In the genomic region with DNA sequence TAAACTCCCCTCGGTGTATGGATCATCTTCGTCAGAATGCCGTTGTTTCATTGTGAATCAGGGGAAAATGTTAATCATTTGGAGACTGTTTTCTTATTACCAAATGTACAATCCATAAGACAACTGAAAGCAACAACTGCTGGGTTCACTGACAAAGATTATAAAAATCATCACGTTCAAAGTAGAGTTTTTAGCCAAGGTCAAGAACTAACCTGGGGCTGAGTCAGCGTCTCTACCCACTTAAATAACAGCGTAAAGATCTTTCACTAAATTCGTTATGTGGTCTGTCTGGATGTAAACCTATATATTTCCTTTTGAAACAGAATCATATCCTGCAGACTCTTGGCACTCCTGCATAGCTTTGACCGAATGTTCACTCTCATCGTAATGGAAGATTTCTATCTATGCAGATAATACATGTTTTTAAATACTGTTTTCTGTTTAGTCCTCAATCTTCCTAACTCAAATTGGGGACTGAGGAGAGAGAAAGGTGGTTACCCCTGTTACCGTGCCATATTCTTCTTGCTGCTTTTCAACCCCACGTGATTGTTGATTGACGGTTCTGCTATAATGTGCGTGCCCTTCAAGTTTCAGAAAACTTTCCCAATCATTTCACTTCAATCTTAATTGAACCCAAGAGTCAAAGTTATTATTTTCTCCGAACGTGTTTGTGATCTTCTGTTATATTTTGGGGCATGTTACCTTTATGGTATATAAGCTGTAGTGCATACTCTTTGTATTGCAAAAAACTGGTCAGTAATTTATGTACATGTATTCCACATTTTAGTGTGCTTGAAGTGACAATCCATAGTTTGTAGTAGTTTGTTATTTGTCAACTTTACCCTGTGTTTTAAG, we compare ENCODE assay signal across 13 cellular contexts. TPM values are rescaled to one million over a fixed set of nuclear protein-coding genes. Genes with fewer than 3 reads are reported as not detected.
A peak's percentile ranks its signal among the peaks of the same experiment; 100 is the strongest.
DNase-seq lines count a peak whose midpoint lies in the region; ATAC-seq and TF ChIP-seq lines count a peak whose summit lies in the region.
"Had no signal": no experiment of that assay in that cellular context is flagged by ENCODE, and none has a peak within 500 bp of the region (broad histone marks: within the 10 kb centered on the region; RNA-seq: fewer than 3 reads in every experiment).

No MANE protein-coding gene starts in this region.

- H3K27ac ChIP-seq in SK-N-MC (peak overlapping the region; percentile 56), colonic mucosa (peak overlapping the region; percentile 62)
- H3K27ac ChIP-seq: ascending aorta, heart right ventricle had no signal

- H3K9me3 ChIP-seq in SK-N-MC (ENCODE audit: low read depth, low read length) (no peaks in the 10 kb centered on the region), colonic mucosa (no peaks in the 10 kb centered on the region)
- H3K9me3 ChIP-seq: ascending aorta, heart right ventricle, tibial nerve had no signal

- H3K36me3 ChIP-seq in SK-N-MC (ENCODE audit: insufficient read depth, low read length) (peaks cover 5% of the 10 kb centered on the region; the same call in 1 of the 2 replicates), colonic mucosa (no peaks in the 10 kb centered on the region)
- H3K36me3 ChIP-seq: ascending aorta had no signal

- no peak for TF ChIP-seq CTCF in colonic mucosa (IDR thresholded peaks at IDR 0.05)

- intact Hi-C loops in colonic mucosa (cut with DNase I): loop anchor here (10.0 kb wide), 1 partner anchor 95 kb away; no protein-coding TSS in a partner anchor

- H3K4me3 ChIP-seq in SK-N-MC (no peak overlapping the region), colonic mucosa (no peak overlapping the region)
- H3K4me3 ChIP-seq: ascending aorta, heart right ventricle, tibial nerve had no signal

- CTCF ChIA-PET in activated CD8-positive, alpha-beta memory T cell treated with anti-CD3 and anti-CD28 coated beads, Interleukin-2, amount 10 ng/mL, durations not matched to agents 7 days and 5 days (lab: Charles Lee): interaction anchor here (0.8 to 4.9 kb wide), 21 partner anchors 8 to 390 kb away, joined by 3 to 34 read pairs (median 4); a partner anchor contains a TSS

- no peaks in the 10 kb centered on the region for H3K27me3 ChIP-seq in colonic mucosa
- H3K27me3 ChIP-seq: ascending aorta, heart right ventricle, tibial nerve had no signal

- H3K4me1 ChIP-seq in colonic mucosa: peaks cover 5% of the 10 kb centered on the region
- H3K4me1 ChIP-seq: ascending aorta had no signal

- peak overlapping the region; percentile 0 for H3K9ac ChIP-seq in SK-N-MC (ENCODE audit: insufficient read length)
- peak overlapping the region in 1 of 2 donors; percentile 43 for H3K9ac ChIP-seq in colonic mucosa (ENCODE audit: low read depth in 2 of 2, low read length in 2 of 2)

- peaks cover 64% of the 10 kb centered on the region for H3K4me1 Mint-ChIP-seq in activated CD8-positive, alpha-beta memory T cell treated with anti-CD3 and anti-CD28 coated beads, Interleukin-2, amount 10 ng/mL, durations not matched to agents 7 days and 5 days

- peaks cover 12% of the 10 kb centered on the region for H3K36me3 Mint-ChIP-seq in activated CD8-positive, alpha-beta memory T cell treated with anti-CD3 and anti-CD28 coated beads, Interleukin-2, amount 10 ng/mL, durations not matched to agents 7 days and 5 days

- peak overlapping the region; percentile 81 for H3K27ac Mint-ChIP-seq in activated CD8-positive, alpha-beta memory T cell treated with anti-CD3 and anti-CD28 coated beads, Interleukin-2, amount 10 ng/mL, durations not matched to agents 7 days and 5 days

- H3K27me3 Mint-ChIP-seq in activated CD8-positive, alpha-beta memory T cell treated with anti-CD3 and anti-CD28 coated beads, Interleukin-2, amount 10 ng/mL, durations not matched to agents 7 days and 5 days: no peaks in the 10 kb centered on the region

- no peaks in the 10 kb centered on the region for H3K9me3 Mint-ChIP-seq in activated CD8-positive, alpha-beta memory T cell treated with anti-CD3 and anti-CD28 coated beads, Interleukin-2, amount 10 ng/mL, durations not matched to agents 7 days and 5 days (ENCODE audit: low read depth)

- peak overlapping the region; percentile 54 for H3K4me3 Mint-ChIP-seq in activated CD8-positive, alpha-beta memory T cell treated with anti-CD3 and anti-CD28 coated beads, Interleukin-2, amount 10 ng/mL, durations not matched to agents 7 days and 5 days

- peak; percentile 28 for ATAC-seq in activated CD8-positive, alpha-beta memory T cell treated with anti-CD3 and anti-CD28 coated beads, Interleukin-2, amount 10 ng/mL, durations not matched to agents 7 days and 5 days
- ATAC-seq in GM19328 (IDR thresholded peaks at IDR 0.05; ENCODE audit: unreplicated experiment) (no peak), GM18907 (IDR thresholded peaks at IDR 0.05; ENCODE audit: unreplicated experiment) (no peak)
- ATAC-seq: heart right ventricle had no signal

- no peak for DNase-seq in activated CD8-positive, alpha-beta memory T cell treated with anti-CD3 and anti-CD28 coated beads, Interleukin-2, amount 10 ng/mL, durations not matched to agents 7 days and 5 days
- no peak for DNase-seq in activated CD8-positive, alpha-beta memory T cell treated with anti-CD3 and anti-CD28 coated beads, Interleukin-2, amount 50 U/mL, for 48 hours
- no peak for DNase-seq in SK-N-MC (ENCODE audit: low read depth, low spot score)
- DNase-seq in colonic mucosa: no peak
- DNase-seq in stimulated activated CD8-positive, alpha-beta memory T cell treated with anti-CD3 and anti-CD28 coated beads, Interleukin-4, amount 100 ng/mL, for 48 hours: peak; percentile 58
- no peak for DNase-seq in DMS114 treated with DMSO at 0.1 percent for 48 hours (lab: John Stamatoyannopoulos, UW; ENCODE audit: unreplicated experiment)
- DNase-seq: heart right ventricle had no signal

RNA-seq across cellular contexts. Expression of a gene that starts 15.6 kb away (rescaled TPM):
- total RNA-seq in activated CD8-positive, alpha-beta memory T cell treated with anti-CD3 and anti-CD28 coated beads, Interleukin-2, amount 10 ng/mL, durations not matched to agents 7 days and 5 days: not detected
- total RNA-seq in colonic mucosa: 1 to 10 TPM in 1 of 2 donors, under 1 TPM in 1; 0.72 to 2.7 TPM
- total RNA-seq: ascending aorta, Daoy, lung microvascular endothelial cell had no signal

RNA-seq across cellular contexts. Expression of a gene that starts 37.6 kb away (rescaled TPM):
- total RNA-seq in activated CD8-positive, alpha-beta memory T cell treated with anti-CD3 and anti-CD28 coated beads, Interleukin-2, amount 10 ng/mL, durations not matched to agents 7 days and 5 days: 10 to 100 TPM; 23.9 to 30.6 TPM
- total RNA-seq in colonic mucosa: 10 to 100 TPM; 12.6 to 15.1 TPM
